In the genomic region with DNA sequence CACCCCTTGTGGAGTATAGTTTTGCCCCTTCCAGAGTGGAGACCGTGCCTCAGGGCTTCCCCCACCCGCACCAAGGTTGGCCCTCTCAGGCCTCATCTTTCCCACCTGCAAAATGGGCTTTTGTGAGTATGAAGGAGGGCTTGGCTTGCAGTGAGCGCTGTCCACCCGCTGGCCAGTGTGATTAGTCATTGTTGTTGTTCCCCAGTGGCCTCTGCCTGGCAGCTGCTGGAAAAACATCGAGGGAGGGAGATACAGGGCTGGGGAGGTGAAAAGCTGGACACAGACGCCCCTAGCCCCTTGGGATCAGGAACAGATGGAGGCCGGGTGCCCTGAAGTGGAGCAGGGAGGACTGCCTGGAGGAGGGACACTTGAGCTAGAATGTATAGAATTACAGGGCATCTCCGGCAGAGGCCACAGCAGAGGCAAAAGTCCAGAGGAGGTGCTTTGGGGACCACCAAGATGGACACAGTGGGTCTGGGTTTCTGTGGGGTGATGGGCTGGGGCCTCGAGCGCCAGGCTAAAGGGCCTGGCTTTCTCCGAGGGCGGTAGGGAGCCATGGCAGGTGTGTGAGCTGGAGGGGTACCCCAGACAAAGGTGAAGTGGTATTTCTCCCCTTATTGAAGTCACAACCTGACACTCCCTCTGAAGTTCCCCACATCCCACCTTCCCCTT, we compare ENCODE assay signal across 10 cellular contexts. TPM values are rescaled to one million over a fixed set of nuclear protein-coding genes. Genes with fewer than 3 reads are reported as not detected.
DNase-seq lines count a peak whose midpoint lies in the region; ATAC-seq, FAIRE-seq and TF ChIP-seq lines count a peak whose summit lies in the region.
"Had no signal": no experiment of that assay in that cellular context is flagged by ENCODE, and none has a peak within 500 bp of the region (broad histone marks: within the 10 kb centered on the region; RNA-seq: fewer than 3 reads in every experiment).

No MANE protein-coding gene starts in this region.

- peaks cover 9% of the 10 kb centered on the region for H3K79me2 ChIP-seq in GM12878 (ENCODE audit: control insufficient read depth, insufficient read depth, low read length)

- H3K9me3 ChIP-seq in right atrium auricular region: no peaks in the 10 kb centered on the region
- no peaks in the 10 kb centered on the region for H3K9me3 ChIP-seq in GM12878 (replicated peaks; ENCODE audit: control insufficient read depth, insufficient read depth, low read length)
- peaks cover 0 to 2% (median 0%) of the 10 kb centered on the region in 4 donors for H3K9me3 ChIP-seq in right lobe of liver
- H3K9me3 ChIP-seq in upper lobe of right lung: no peaks in the 10 kb centered on the region

- H3K27me3 Mint-ChIP-seq in type B pancreatic cell: peaks cover 3% of the 10 kb centered on the region

- no peak for TF ChIP-seq RAD21 in GM12878 (IDR thresholded peaks at IDR 0.05; ENCODE audit: insufficient read depth, low read depth, low read length)

- ATAC-seq in Right ventricle myocardium superior (ENCODE audit: poor library complexity) (no peak), GM12878 (no peak), right lobe of liver (peak in 2 of 4 donors; percentile 4 to 12), upper lobe of right lung (peak; percentile 15), GM18870 (IDR thresholded peaks at IDR 0.05; ENCODE audit: unreplicated experiment) (no peak)

- no peak overlapping the region for H3K4me3 Mint-ChIP-seq in type B pancreatic cell

- H3K36me3 Mint-ChIP-seq in type B pancreatic cell: no peaks in the 10 kb centered on the region

- CTCF ChIA-PET in GM12878 (lab: Yijun Ruan, JAX): interaction anchor here (0.9 to 2.2 kb wide), 8 partner anchors 19 to 191 kb away, joined by 3 to 7 read pairs (median 4); a partner anchor contains a TSS

- SMC1A ChIA-PET in GM12878 (lab: Charles Lee; ENCODE audit: uncharacterized antibody, unreplicated experiment): interaction anchor here (0.8 to 5.0 kb wide), 9 partner anchors 8 to 78 kb away, joined by 4 to 30 read pairs (median 5); a partner anchor contains a TSS

- peak overlapping the region in 1 of 2 donors; percentile 17 for H3K27ac ChIP-seq in right atrium auricular region
- peak overlapping the region; percentile 93 for H3K27ac ChIP-seq in GM12878 (ENCODE audit: control insufficient read depth, insufficient read depth)
- H3K27ac ChIP-seq in right lobe of liver: peak overlapping the region in 2 of 3 donors; percentile 24 to 55
- H3K27ac ChIP-seq in upper lobe of right lung: peak overlapping the region; percentile 74

- intact Hi-C loops in Right ventricle myocardium superior (cut with DNase I): no loop called here
- intact Hi-C loops in GM12878 (cut with micrococcal nuclease; ENCODE audit: unreplicated experiment): no loop called here
- intact Hi-C loops in right lobe of liver (cut with DNase I): no loop called here
- intact Hi-C loops in upper lobe of right lung (cut with DNase I): no loop called here

- H3K4me3 ChIP-seq in right atrium auricular region: no peak overlapping the region
- H3K4me3 ChIP-seq in GM12878: 0 out of 2 replicates have a peak overlapping the region, but pooled peaks have one; percentile 15
- H3K4me3 ChIP-seq in right lobe of liver: no peak overlapping the region
- no peak overlapping the region for H3K4me3 ChIP-seq in upper lobe of right lung

- H3K4me1 ChIP-seq in right atrium auricular region (no peaks in the 10 kb centered on the region), GM12878 (ENCODE audit: control insufficient read depth, insufficient read depth, low read length) (peaks cover 34% of the 10 kb centered on the region), right lobe of liver (peaks cover 0 to 5% (median 0%) of the 10 kb centered on the region in 4 donors), upper lobe of right lung (peaks cover 24% of the 10 kb centered on the region)

- in situ Hi-C loops in GM12878 (cut with MboI): no loop called here

- DNase-seq in Right ventricle myocardium superior (peak; percentile 57), right atrium auricular region (ENCODE audit: low spot score) (no peak), GM12878 (ENCODE audit: low read depth, low spot score) (no peak), right lobe of liver (no peak), upper lobe of right lung (no peak), SHP77 (lab: John Stamatoyannopoulos, UW) (no peak), type B pancreatic cell (ENCODE audit: extremely low spot score, unreplicated experiment) (no peak)

- no TSS peak for BruUV-seq in GM12878 (replicated peaks; lab: Mats Ljungman, UMichigan)

- no peaks in the 10 kb centered on the region for H3K27me3 ChIP-seq in right atrium auricular region
- no peaks in the 10 kb centered on the region for H3K27me3 ChIP-seq in GM12878 (replicated peaks in 1 of 2; ENCODE audit: control insufficient read depth in 2 of 2, insufficient read depth in 2 of 2, low read length in 1 of 2)
- no peaks in the 10 kb centered on the region for H3K27me3 ChIP-seq in right lobe of liver
- H3K27me3 ChIP-seq in upper lobe of right lung: no peaks in the 10 kb centered on the region

- no peaks in the 10 kb centered on the region for H3K4me1 Mint-ChIP-seq in type B pancreatic cell (ENCODE audit: unreplicated experiment)

- H3K9me3 Mint-ChIP-seq in type B pancreatic cell: no peaks in the 10 kb centered on the region

- H2AFZ ChIP-seq in GM12878 (ENCODE audit: control insufficient read depth, low read depth, low read length): peak overlapping the region; percentile 88

- no peak overlapping the region for H3K27ac Mint-ChIP-seq in type B pancreatic cell

- H3K4me2 ChIP-seq in GM12878 (ENCODE audit: control insufficient read depth, insufficient read depth): peak overlapping the region; percentile 48

- TF ChIP-seq EP300 in GM12878 (IDR thresholded peaks at IDR 0.05; ENCODE audit: borderline replicate concordance in 1 of 2, control insufficient read depth in 1 of 2, low read depth in 2 of 2, low read length in 2 of 2): no peak

- RAD21 ChIA-PET in GM12878 (lab: Charles Lee; ENCODE audit: unreplicated experiment): interaction anchor here (0.5 to 1.8 kb wide), 7 partner anchors 9 to 251 kb away, joined by 3 to 14 read pairs (median 5); no protein-coding TSS in a partner anchor

- TF ChIP-seq POLR2A in GM12878 (IDR thresholded peaks at IDR 0.05; ENCODE audit: low read depth, low read length) (no peak), right lobe of liver (IDR thresholded peaks at IDR 0.05) (no peak)

- TF ChIP-seq CTCF in right atrium auricular region (IDR thresholded peaks at IDR 0.05) (no peak), GM12878 (IDR thresholded peaks at IDR 0.05 in 2 of 3, conservative IDR thresholded peaks at IDR 0.05 in 1 of 3; ENCODE audit: control insufficient read depth in 2 of 3, extremely low read depth in 1 of 3, insufficient read depth in 1 of 3, low read depth in 3 of 3, low read length in 3 of 3) (no peak), right lobe of liver (IDR thresholded peaks at IDR 0.05) (no peak), upper lobe of right lung (IDR thresholded peaks at IDR 0.05) (no peak), type B pancreatic cell (conservative IDR thresholded peaks at IDR 0.05) (no peak)

- H3K9ac ChIP-seq in GM12878 (ENCODE audit: control insufficient read depth, insufficient read depth, low read length): peak overlapping the region; percentile 72

- no peak for FAIRE-seq in GM12878 (lab: Jason Lieb, UNC)
- FAIRE-seq: islet of Langerhans had no signal

- POLR2A ChIA-PET in GM12878 (lab: Charles Lee): interaction anchor here (0.6 to 4.2 kb wide), 11 partner anchors 8 to 1014 kb away, joined by 3 to 31 read pairs (median 6); a partner anchor contains a TSS

- WGBS in GM12878 (ENCODE audit: insufficient coverage, insufficient replicate concordance, low lambda C conversion rate, missing lambda C conversion rate): 59% methylated on average over 12 of the region's 12 CpGs
- WGBS in right lobe of liver (ENCODE audit: insufficient coverage, low coverage, low lambda C conversion rate, missing lambda C conversion rate): 67% methylated on average over 8 of the region's 12 CpGs

- H3K36me3 ChIP-seq in right atrium auricular region (no peaks in the 10 kb centered on the region), GM12878 (ENCODE audit: control insufficient read depth in 2 of 2, insufficient read depth in 2 of 2, low read length in 1 of 2) (no peaks in the 10 kb centered on the region; a peak in 1 of 4 replicates), right lobe of liver (no peaks in the 10 kb centered on the region), upper lobe of right lung (no peaks in the 10 kb centered on the region)

- no peaks in the 10 kb centered on the region for H4K20me1 ChIP-seq in GM12878 (ENCODE audit: control insufficient read depth, insufficient read depth)

RNA-seq across cellular contexts. Expression of a gene that starts 3.9 kb away (rescaled TPM):
- total RNA-seq in Right ventricle myocardium superior: 0.75 TPM
- total RNA-seq in right atrium auricular region: under 1 TPM; 0.22 to 0.75 TPM
- total RNA-seq in GM12878 (2013; cell fraction: nucleolus; rRNA removed): 13.5 and 19.9 TPM in 2 replicates
- total RNA-seq in GM12878 (2014; rRNA removed): 26.9 and 28.9 TPM in 2 replicates
- 15.5 and 16.1 TPM in 2 replicates for total RNA-seq in GM12878 (2014; rRNA removed; fragmentation: Illumina TruSeq; extraction: Trizol)
- 28.1 and 29.9 TPM in 2 replicates for total RNA-seq in GM12878 (2021)
- 6.1 TPM for polyA plus RNA-seq in GM12878 (2011; ENCODE audit: low read depth)
- polyA plus RNA-seq in GM12878 (2011; rRNA removed): 5.5 and 10.8 TPM in 2 replicates
- polyA plus RNA-seq in GM12878 (2011; cell fraction: cytosol; rRNA removed): 13.2 and 18.7 TPM in 2 replicates
- 15.2 and 23.5 TPM in 2 replicates for polyA plus RNA-seq in GM12878 (2011; cell fraction: nucleus; rRNA removed)
- 9.4 and 11.8 TPM in 2 replicates for polyA plus RNA-seq in GM12878 (2012)
- polyA plus RNA-seq in GM12878 (2014; fragmentation: Illumina TruSeq; extraction: Trizol): 6.8 and 14.0 TPM in 2 replicates
- polyA plus RNA-seq in GM12878 (2014; fragmentation: Nextera tagmentation; extraction: Ambion mirVana): 1 to 10 TPM; 2.8 to 7.1 TPM
- polyA plus RNA-seq in GM12878 (2014; rRNA removed): 26.9 and 30.3 TPM in 2 replicates
- polyA plus RNA-seq in GM12878 (2016; fragmentation: Nextera tagmentation; extraction: Ambion mirVana): 10 to 100 TPM; 19.2 to 21.0 TPM
- 7.5 and 15.9 TPM in 2 replicates for polyA minus RNA-seq in GM12878 (2011; rRNA and poly(A)+ RNA removed)
- 4.9 and 6.2 TPM in 2 replicates for polyA minus RNA-seq in GM12878 (2011; cell fraction: cytosol; rRNA and poly(A)+ RNA removed)
- 10.9 and 17.8 TPM in 2 replicates for polyA minus RNA-seq in GM12878 (2011; cell fraction: nucleus; rRNA and poly(A)+ RNA removed)
- 1 to 10 TPM in 1 of 6 experiments, under 1 TPM in 5; 0.25 to 2.0 (median 0.70) TPM for total RNA-seq in right lobe of liver
- total RNA-seq in upper lobe of right lung: 6.2 TPM
- total RNA-seq in type B pancreatic cell (ENCODE audit: low replicate concordance): not detected in 2 replicates
- total RNA-seq: NCI-H460 had no signal

RNA-seq across cellular contexts. Expression of a gene that starts 6.9 kb away (rescaled TPM):
- total RNA-seq in Right ventricle myocardium superior (4.9 TPM), right atrium auricular region (1 to 10 TPM; 5.8 to 7.5 TPM), GM12878 (2014; rRNA removed) (6.1 and 6.4 TPM in 2 replicates), GM12878 (2014; rRNA removed; fragmentation: Illumina TruSeq; extraction: Trizol) (2.7 and 3.0 TPM in 2 replicates), GM12878 (2021) (21.5 and 22.2 TPM in 2 replicates), right lobe of liver (10 to 100 TPM in 3 of 6 experiments, 1 to 10 TPM in 3; 8.0 to 17.9 (median 10.0) TPM), upper lobe of right lung (23.1 TPM), type B pancreatic cell (ENCODE audit: low replicate concordance) (11.0 and 14.1 TPM in 2 replicates)
- 26.5 and 29.4 TPM in 2 replicates for total RNA-seq in GM12878 (2013; cell fraction: nucleolus; rRNA removed)
- 4.8 TPM for polyA plus RNA-seq in GM12878 (2011; ENCODE audit: low read depth)
- polyA plus RNA-seq in GM12878 (2011; rRNA removed) (1.9 and 4.5 TPM in 2 replicates), GM12878 (2014; fragmentation: Illumina TruSeq; extraction: Trizol) (2.8 and 5.3 TPM in 2 replicates), GM12878 (2014; fragmentation: Nextera tagmentation; extraction: Ambion mirVana) (1 to 10 TPM; 3.5 to 8.5 TPM), GM12878 (2014; rRNA removed) (9.7 and 11.8 TPM in 2 replicates), GM12878 (2016; fragmentation: Nextera tagmentation; extraction: Ambion mirVana) (10 to 100 TPM in 1 of 2 experiments, 1 to 10 TPM in 1; 9.7 to 10.5 TPM)
- 5.0 and 5.8 TPM in 2 replicates for polyA plus RNA-seq in GM12878 (2011; cell fraction: cytosol; rRNA removed)
- polyA plus RNA-seq in GM12878 (2011; cell fraction: nucleus; rRNA removed): 22.0 and 27.3 TPM in 2 replicates
- polyA plus RNA-seq in GM12878 (2012): 9.5 and 13.3 TPM in 2 replicates
- polyA minus RNA-seq in GM12878 (2011; rRNA and poly(A)+ RNA removed): 6.1 and 10.3 TPM in 2 replicates
- 7.2 and 7.9 TPM in 2 replicates for polyA minus RNA-seq in GM12878 (2011; cell fraction: cytosol; rRNA and poly(A)+ RNA removed)
- polyA minus RNA-seq in GM12878 (2011; cell fraction: nucleus; rRNA and poly(A)+ RNA removed): 9.4 and 12.9 TPM in 2 replicates
